In the genomic region with DNA sequence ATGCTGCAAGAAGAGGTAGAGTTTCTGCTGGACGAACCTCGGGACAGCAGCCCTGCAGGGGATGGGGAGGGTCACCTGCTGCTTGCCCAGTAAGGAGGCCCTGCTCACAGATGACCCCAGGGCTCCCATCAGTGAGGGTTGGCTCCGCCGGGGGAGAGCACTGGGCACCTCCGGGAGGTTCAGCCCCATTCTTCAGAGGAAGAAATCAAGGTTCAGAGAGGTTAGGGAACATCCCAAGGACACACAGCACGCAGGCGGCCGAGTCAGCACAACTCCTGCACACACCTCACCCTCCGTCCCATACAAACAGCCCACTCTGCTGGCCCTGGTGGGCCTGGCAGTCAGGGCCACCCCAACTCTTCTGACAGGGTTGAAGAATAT, we compare ENCODE assay signal across 1 cellular context.
A peak's percentile ranks its signal among the peaks of the same experiment; 100 is the strongest.
TF ChIP-seq lines count a peak whose summit lies in the region.

No MANE protein-coding gene starts in this region.

TF ChIP-seq in K562, 482 proteins besides CTCF, POLR2A, EP300 and RAD21 (continues in another document):
- TF ChIP-seq POLR3G (IDR thresholded peaks at IDR 0.05; ENCODE audit: extremely low read depth, insufficient read length, insufficient replicate concordance): no peak
- 0 out of 2 replicates have a peak, but pooled peaks have one; percentile 13 for TF ChIP-seq SUPT5H (IDR thresholded peaks at IDR 0.05)
- no peak for TF ChIP-seq FUS (optimal IDR thresholded peaks at IDR 0.05; ENCODE audit: low read depth, low read length)
- no peak for TF ChIP-seq FOXK2 (conservative IDR thresholded peaks at IDR 0.05 in 1 of 2, IDR thresholded peaks at IDR 0.05 in 1 of 2; ENCODE audit: low read depth in 2 of 2)
- TF ChIP-seq, protein P1, sequence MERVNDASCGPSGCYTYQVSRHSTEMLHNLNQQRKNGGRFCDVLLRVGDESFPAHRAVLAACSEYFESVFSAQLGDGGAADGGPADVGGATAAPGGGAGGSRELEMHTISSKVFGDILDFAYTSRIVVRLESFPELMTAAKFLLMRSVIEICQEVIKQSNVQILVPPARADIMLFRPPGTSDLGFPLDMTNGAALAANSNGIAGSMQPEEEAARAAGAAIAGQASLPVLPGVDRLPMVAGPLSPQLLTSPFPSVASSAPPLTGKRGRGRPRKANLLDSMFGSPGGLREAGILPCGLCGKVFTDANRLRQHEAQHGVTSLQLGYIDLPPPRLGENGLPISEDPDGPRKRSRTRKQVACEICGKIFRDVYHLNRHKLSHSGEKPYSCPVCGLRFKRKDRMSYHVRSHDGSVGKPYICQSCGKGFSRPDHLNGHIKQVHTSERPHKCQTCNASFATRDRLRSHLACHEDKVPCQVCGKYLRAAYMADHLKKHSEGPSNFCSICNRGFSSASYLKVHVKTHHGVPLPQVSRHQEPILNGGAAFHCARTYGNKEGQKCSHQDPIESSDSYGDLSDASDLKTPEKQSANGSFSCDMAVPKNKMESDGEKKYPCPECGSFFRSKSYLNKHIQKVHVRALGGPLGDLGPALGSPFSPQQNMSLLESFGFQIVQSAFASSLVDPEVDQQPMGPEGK (CRISPR knock-in tag; IDR thresholded peaks at IDR 0.05; ENCODE audit: borderline replicate concordance): no peak
- TF ChIP-seq, protein P2, sequence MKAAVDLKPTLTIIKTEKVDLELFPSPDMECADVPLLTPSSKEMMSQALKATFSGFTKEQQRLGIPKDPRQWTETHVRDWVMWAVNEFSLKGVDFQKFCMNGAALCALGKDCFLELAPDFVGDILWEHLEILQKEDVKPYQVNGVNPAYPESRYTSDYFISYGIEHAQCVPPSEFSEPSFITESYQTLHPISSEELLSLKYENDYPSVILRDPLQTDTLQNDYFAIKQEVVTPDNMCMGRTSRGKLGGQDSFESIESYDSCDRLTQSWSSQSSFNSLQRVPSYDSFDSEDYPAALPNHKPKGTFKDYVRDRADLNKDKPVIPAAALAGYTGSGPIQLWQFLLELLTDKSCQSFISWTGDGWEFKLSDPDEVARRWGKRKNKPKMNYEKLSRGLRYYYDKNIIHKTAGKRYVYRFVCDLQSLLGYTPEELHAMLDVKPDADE (conservative IDR thresholded peaks at IDR 0.05; ENCODE audit: control insufficient read depth, low read depth, low read length): no peak
- TF ChIP-seq, protein P3, sequence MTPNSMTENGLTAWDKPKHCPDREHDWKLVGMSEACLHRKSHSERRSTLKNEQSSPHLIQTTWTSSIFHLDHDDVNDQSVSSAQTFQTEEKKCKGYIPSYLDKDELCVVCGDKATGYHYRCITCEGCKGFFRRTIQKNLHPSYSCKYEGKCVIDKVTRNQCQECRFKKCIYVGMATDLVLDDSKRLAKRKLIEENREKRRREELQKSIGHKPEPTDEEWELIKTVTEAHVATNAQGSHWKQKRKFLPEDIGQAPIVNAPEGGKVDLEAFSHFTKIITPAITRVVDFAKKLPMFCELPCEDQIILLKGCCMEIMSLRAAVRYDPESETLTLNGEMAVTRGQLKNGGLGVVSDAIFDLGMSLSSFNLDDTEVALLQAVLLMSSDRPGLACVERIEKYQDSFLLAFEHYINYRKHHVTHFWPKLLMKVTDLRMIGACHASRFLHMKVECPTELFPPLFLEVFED (CRISPR knock-in tag; conservative IDR thresholded peaks at IDR 0.05): no peak
- TF ChIP-seq ZNF3 (CRISPR knock-in tag; IDR thresholded peaks at IDR 0.05): no peak
- TF ChIP-seq RBM22 (IDR thresholded peaks at IDR 0.05; ENCODE audit: low read depth, low read length, poor library complexity, severe bottlenecking): no peak
- TF ChIP-seq PHF21A (IDR thresholded peaks at IDR 0.05; ENCODE audit: borderline replicate concordance, low read depth): no peak
- no peak for TF ChIP-seq CBX1 (IDR thresholded peaks at IDR 0.05; ENCODE audit: low read depth)
- TF ChIP-seq YY1 (IDR thresholded peaks at IDR 0.05; ENCODE audit: borderline replicate concordance in 1 of 3, control insufficient read depth in 1 of 3, extremely low read depth in 1 of 3, insufficient read depth in 3 of 3, insufficient read length in 1 of 3, insufficient replicate concordance in 2 of 3, low read depth in 1 of 3, low read length in 2 of 3): no peak
- peak; percentile 72 for TF ChIP-seq SMARCA5 (IDR thresholded peaks at IDR 0.05)
- TF ChIP-seq, protein P4, sequence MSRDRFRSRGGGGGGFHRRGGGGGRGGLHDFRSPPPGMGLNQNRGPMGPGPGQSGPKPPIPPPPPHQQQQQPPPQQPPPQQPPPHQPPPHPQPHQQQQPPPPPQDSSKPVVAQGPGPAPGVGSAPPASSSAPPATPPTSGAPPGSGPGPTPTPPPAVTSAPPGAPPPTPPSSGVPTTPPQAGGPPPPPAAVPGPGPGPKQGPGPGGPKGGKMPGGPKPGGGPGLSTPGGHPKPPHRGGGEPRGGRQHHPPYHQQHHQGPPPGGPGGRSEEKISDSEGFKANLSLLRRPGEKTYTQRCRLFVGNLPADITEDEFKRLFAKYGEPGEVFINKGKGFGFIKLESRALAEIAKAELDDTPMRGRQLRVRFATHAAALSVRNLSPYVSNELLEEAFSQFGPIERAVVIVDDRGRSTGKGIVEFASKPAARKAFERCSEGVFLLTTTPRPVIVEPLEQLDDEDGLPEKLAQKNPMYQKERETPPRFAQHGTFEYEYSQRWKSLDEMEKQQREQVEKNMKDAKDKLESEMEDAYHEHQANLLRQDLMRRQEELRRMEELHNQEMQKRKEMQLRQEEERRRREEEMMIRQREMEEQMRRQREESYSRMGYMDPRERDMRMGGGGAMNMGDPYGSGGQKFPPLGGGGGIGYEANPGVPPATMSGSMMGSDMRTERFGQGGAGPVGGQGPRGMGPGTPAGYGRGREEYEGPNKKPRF (IDR thresholded peaks at IDR 0.05; ENCODE audit: low read depth, low read length): no peak
- TF ChIP-seq, protein P5, sequence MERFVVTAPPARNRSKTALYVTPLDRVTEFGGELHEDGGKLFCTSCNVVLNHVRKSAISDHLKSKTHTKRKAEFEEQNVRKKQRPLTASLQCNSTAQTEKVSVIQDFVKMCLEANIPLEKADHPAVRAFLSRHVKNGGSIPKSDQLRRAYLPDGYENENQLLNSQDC (CRISPR knock-in tag; IDR thresholded peaks at IDR 0.05): no peak
- TF ChIP-seq, protein P6, sequence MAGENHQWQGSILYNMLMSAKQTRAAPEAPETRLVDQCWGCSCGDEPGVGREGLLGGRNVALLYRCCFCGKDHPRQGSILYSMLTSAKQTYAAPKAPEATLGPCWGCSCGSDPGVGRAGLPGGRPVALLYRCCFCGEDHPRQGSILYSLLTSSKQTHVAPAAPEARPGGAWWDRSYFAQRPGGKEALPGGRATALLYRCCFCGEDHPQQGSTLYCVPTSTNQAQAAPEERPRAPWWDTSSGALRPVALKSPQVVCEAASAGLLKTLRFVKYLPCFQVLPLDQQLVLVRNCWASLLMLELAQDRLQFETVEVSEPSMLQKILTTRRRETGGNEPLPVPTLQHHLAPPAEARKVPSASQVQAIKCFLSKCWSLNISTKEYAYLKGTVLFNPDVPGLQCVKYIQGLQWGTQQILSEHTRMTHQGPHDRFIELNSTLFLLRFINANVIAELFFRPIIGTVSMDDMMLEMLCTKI (IDR thresholded peaks at IDR 0.05; ENCODE audit: partially characterized antibody): no peak
- TF ChIP-seq POLR2AphosphoS2 (IDR thresholded peaks at IDR 0.05; ENCODE audit: low read length): no peak
- TF ChIP-seq ZNF316 (IDR thresholded peaks at IDR 0.05): peak; percentile 45
- TF ChIP-seq PCBP1 (IDR thresholded peaks at IDR 0.05; ENCODE audit: low read depth, low read length, poor library complexity, severe bottlenecking): no peak
- peak; percentile 47; the same call in 1 of the 2 replicates for TF ChIP-seq C11orf30 (IDR thresholded peaks at IDR 0.05; ENCODE audit: low read depth)
- TF ChIP-seq, protein P7, sequence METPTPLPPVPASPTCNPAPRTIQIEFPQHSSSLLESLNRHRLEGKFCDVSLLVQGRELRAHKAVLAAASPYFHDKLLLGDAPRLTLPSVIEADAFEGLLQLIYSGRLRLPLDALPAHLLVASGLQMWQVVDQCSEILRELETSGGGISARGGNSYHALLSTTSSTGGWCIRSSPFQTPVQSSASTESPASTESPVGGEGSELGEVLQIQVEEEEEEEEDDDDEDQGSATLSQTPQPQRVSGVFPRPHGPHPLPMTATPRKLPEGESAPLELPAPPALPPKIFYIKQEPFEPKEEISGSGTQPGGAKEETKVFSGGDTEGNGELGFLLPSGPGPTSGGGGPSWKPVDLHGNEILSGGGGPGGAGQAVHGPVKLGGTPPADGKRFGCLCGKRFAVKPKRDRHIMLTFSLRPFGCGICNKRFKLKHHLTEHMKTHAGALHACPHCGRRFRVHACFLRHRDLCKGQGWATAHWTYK (CRISPR knock-in tag; IDR thresholded peaks at IDR 0.05): no peak
- no peak for TF ChIP-seq HNRNPLL (IDR thresholded peaks at IDR 0.05; ENCODE audit: low read depth, low read length, poor library complexity, severe bottlenecking)
- TF ChIP-seq EZH2 (IDR thresholded peaks at IDR 0.05; ENCODE audit: borderline replicate concordance, low read depth, low read length): no peak
- TF ChIP-seq SETDB1 (IDR thresholded peaks at IDR 0.05; ENCODE audit: low read length): no peak
- TF ChIP-seq LEF1 (IDR thresholded peaks at IDR 0.05): no peak
- TF ChIP-seq, protein P8, sequence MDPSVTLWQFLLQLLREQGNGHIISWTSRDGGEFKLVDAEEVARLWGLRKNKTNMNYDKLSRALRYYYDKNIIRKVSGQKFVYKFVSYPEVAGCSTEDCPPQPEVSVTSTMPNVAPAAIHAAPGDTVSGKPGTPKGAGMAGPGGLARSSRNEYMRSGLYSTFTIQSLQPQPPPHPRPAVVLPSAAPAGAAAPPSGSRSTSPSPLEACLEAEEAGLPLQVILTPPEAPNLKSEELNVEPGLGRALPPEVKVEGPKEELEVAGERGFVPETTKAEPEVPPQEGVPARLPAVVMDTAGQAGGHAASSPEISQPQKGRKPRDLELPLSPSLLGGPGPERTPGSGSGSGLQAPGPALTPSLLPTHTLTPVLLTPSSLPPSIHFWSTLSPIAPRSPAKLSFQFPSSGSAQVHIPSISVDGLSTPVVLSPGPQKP (CRISPR knock-in tag; IDR thresholded peaks at IDR 0.05): no peak
- TF ChIP-seq PML (IDR thresholded peaks at IDR 0.05; ENCODE audit: low read length): no peak
- TF ChIP-seq ZNF75A (CRISPR knock-in tag; IDR thresholded peaks at IDR 0.05): no peak
- no peak for TF ChIP-seq ETV1 (tag; conservative IDR thresholded peaks at IDR 0.05; ENCODE audit: low read depth)
- no peak for TF ChIP-seq SOX6 (IDR thresholded peaks at IDR 0.05)
- TF ChIP-seq, protein P9, sequence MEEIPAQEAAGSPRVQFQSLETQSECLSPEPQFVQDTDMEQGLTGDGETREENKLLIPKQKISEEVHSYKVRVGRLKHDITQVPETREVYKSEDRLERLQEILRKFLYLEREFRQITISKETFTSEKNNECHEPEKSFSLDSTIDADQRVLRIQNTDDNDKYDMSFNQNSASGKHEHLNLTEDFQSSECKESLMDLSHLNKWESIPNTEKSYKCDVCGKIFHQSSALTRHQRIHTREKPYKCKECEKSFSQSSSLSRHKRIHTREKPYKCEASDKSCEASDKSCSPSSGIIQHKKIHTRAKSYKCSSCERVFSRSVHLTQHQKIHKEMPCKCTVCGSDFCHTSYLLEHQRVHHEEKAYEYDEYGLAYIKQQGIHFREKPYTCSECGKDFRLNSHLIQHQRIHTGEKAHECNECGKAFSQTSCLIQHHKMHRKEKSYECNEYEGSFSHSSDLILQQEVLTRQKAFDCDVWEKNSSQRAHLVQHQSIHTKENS (CRISPR knock-in tag; IDR thresholded peaks at IDR 0.05): no peak
- peak; percentile 26; the same call in 1 of the 2 replicates for TF ChIP-seq MAFG (tag; conservative IDR thresholded peaks at IDR 0.05)
- TF ChIP-seq POLR2G (IDR thresholded peaks at IDR 0.05; ENCODE audit: low read depth, low read length): no peak
